ENCODE assay signal across 8 cellular contexts in genomic region chr20:59933849-59934585, GRCh38. TPM values are rescaled to one million over a fixed set of nuclear protein-coding genes. Genes with fewer than 3 reads are reported as not detected.
DNase-seq lines count a peak whose midpoint lies in the region; ATAC-seq and TF ChIP-seq lines count a peak whose summit lies in the region.

No MANE protein-coding gene starts in this region.

- TF ChIP-seq CTCF in AG09319 (IDR thresholded peaks at IDR 0.05; ENCODE audit: low read depth, low read length), result peak; percentile 73
- TF ChIP-seq CTCF in OCI-LY7 (conservative IDR thresholded peaks at IDR 0.05; ENCODE audit: low read length), result peak; percentile 63
- peak; percentile 73 to 86 for TF ChIP-seq CTCF in fibroblast of lung (conservative IDR thresholded peaks at IDR 0.05 in 1 of 2, IDR thresholded peaks at IDR 0.05 in 1 of 2; ENCODE audit: low read depth in 1 of 2, low read length in 2 of 2)

- no peaks in the 10 kb centered on the region for H3K27me3 ChIP-seq in fibroblast of lung (ENCODE audit: control insufficient read depth, insufficient read depth, low read length)

- H4K20me1 ChIP-seq in OCI-LY7 (ENCODE audit: insufficient read depth, low read length) (no peaks in the 10 kb centered on the region; the same call in 1 of the 2 replicates), fibroblast of lung (ENCODE audit: control insufficient read depth, extremely low read depth, insufficient read depth, low read length) (no peaks in the 10 kb centered on the region)

- H3K9me2 ChIP-seq in OCI-LY7 (ENCODE audit: insufficient read depth, low read length), result no peaks in the 10 kb centered on the region

- intact Hi-C loops in OCI-LY7 (cut with micrococcal nuclease; ENCODE audit: unreplicated experiment), result no loop called here

- H3K27ac Mint-ChIP-seq in naive B cell, result peak overlapping the region in 2 of 6 donors; percentile 63 to 88

- H3K4me1 Mint-ChIP-seq in naive B cell, result peaks cover 5 to 25% (median 15%) of the 10 kb centered on the region in 3 donors

- no peak overlapping the region for H3K27ac ChIP-seq in OCI-LY7 (ENCODE audit: low read depth, low read length, poor library complexity, severe bottlenecking)
- H3K27ac ChIP-seq in fibroblast of lung (ENCODE audit: insufficient read depth, low read length), result no peak overlapping the region

- ATAC-seq in GM18909 (IDR thresholded peaks at IDR 0.05; ENCODE audit: poor library complexity, unreplicated experiment) (peak; percentile 85), HG03159 (IDR thresholded peaks at IDR 0.05; ENCODE audit: unreplicated experiment) (peak; percentile 87), naive B cell (ENCODE audit: low read depth in 2 of 2) (peak; percentile 85 to 88)

- no peaks in the 10 kb centered on the region for H3K9me3 ChIP-seq in OCI-LY7 (ENCODE audit: low read length)
- no peaks in the 10 kb centered on the region for H3K9me3 ChIP-seq in fibroblast of lung (ENCODE audit: control insufficient read depth, insufficient read depth, low read depth, low read length)

- no peak for DNase-seq in AG09319 (ENCODE audit: extremely low read depth, low read depth)
- no peak for DNase-seq in OCI-LY7 (ENCODE audit: low spot score)
- peak; percentile 62 to 73 for DNase-seq in activated T-helper 1 cell treated with anti-CD3 and anti-CD28 coated beads, Interleukin-2, amount 50 U/mL, for 16 hours (ENCODE audit: low read depth in 1 of 2, low spot score in 1 of 2)
- peak; percentile 59 for DNase-seq in fibroblast of lung (ENCODE audit: low read depth in 2 of 2)
- peak; percentile 79 for DNase-seq in naive B cell
- peak; percentile 55 for DNase-seq in stimulated activated CD8-positive, alpha-beta memory T cell treated with anti-CD3 and anti-CD28 coated beads, Interleukin-7, amount 100 ng/mL, for 48 hours (ENCODE audit: extremely low read depth in 1 of 2, low read depth in 1 of 2)

- no peaks in the 10 kb centered on the region for H3K36me3 Mint-ChIP-seq in naive B cell

- H2AFZ ChIP-seq in OCI-LY7 (ENCODE audit: low read length), result no peak overlapping the region
- peak overlapping the region; percentile 86 for H2AFZ ChIP-seq in fibroblast of lung (ENCODE audit: low read length)

- no peak overlapping the region for H3K4me3 ChIP-seq in OCI-LY7 (ENCODE audit: low read depth, low read length, poor library complexity, severe bottlenecking)
- H3K4me3 ChIP-seq in fibroblast of lung (replicated peaks in 1 of 4; ENCODE audit: control extremely low read depth in 1 of 4, insufficient read depth in 1 of 4, low read depth in 3 of 4, low read length in 4 of 4), result peak overlapping the region; percentile 46 to 70 (median 61)

- no peaks in the 10 kb centered on the region for H3K79me2 ChIP-seq in OCI-LY7 (ENCODE audit: insufficient read depth, low read depth, low read length)
- H3K79me2 ChIP-seq in fibroblast of lung (ENCODE audit: control insufficient read depth, insufficient read depth, low read length), result peaks cover 1% of the 10 kb centered on the region

- H3K9me3 Mint-ChIP-seq in naive B cell, result no peaks in the 10 kb centered on the region

- no peaks in the 10 kb centered on the region for H3K36me3 ChIP-seq in OCI-LY7 (ENCODE audit: insufficient read depth, low read length)
- no peaks in the 10 kb centered on the region for H3K36me3 ChIP-seq in fibroblast of lung (ENCODE audit: control insufficient read depth, insufficient read depth, low read length)

- H3K4me2 ChIP-seq in OCI-LY7 (ENCODE audit: low read length) (no peak overlapping the region), fibroblast of lung (ENCODE audit: extremely low read depth, insufficient read depth, low read length) (peak overlapping the region; percentile 81)

- peak overlapping the region; percentile 49 for H3K9ac ChIP-seq in fibroblast of lung (ENCODE audit: insufficient read depth, low read length)

- H3K4me1 ChIP-seq in OCI-LY7 (ENCODE audit: insufficient read depth, low read length, poor library complexity, severe bottlenecking) (peaks cover 17% of the 10 kb centered on the region), fibroblast of lung (ENCODE audit: control insufficient read depth, extremely low read depth, insufficient read depth, low read length) (peaks cover under 1% of the 10 kb centered on the region)

- CTCF ChIA-PET in OCI-LY7 (lab: Charles Lee; ENCODE audit: unreplicated experiment), result no interaction called here

- H3K27me3 Mint-ChIP-seq in naive B cell, result no peaks in the 10 kb centered on the region

- POLR2A ChIA-PET in OCI-LY7 (lab: Charles Lee), result interaction anchor here (1.4 kb wide), 1 partner anchor 37 kb away, joined by 3 read pairs; no protein-coding TSS in a partner anchor

- BruUV-seq in OCI-LY7 (replicated peaks; lab: Mats Ljungman, UMichigan), result no TSS peak

- H3K4me3 Mint-ChIP-seq in naive B cell, result peak overlapping the region; percentile 72 to 93 (median 84)

RNA-seq across cellular contexts. Expression of gene SYCP2, which starts 0.6 kb away (rescaled TPM):
- total RNA-seq in OCI-LY7 (2014; rRNA removed; shearing (Covaris generic)), result 0.36 and 0.38 TPM in 2 replicates
- 0.19 and 0.22 TPM in 2 replicates for total RNA-seq in OCI-LY7 (2022)
- total RNA-seq in fibroblast of lung, result 0.51 and 1.2 TPM in 2 replicates
- 0.24 and 0.77 TPM in 2 replicates for polyA plus RNA-seq in fibroblast of lung
- polyA plus RNA-seq in fibroblast of lung (2012), result 0.38 and 0.42 TPM in 2 replicates
- not detected in 2 replicates for polyA minus RNA-seq in fibroblast of lung (ENCODE audit: low replicate concordance)
- polyA plus RNA-seq in naive B cell (ENCODE audit: low read depth in 6 of 6), result 1 to 10 TPM in 1 of 6 donors, under 1 TPM in 4, not detected in 1; 0.10 to 1.1 (median 0.35) TPM

RNA-seq across cellular contexts. Expression of gene PPP1R3D, which starts 6.1 kb away (rescaled TPM):
- 3.2 and 4.5 TPM in 2 replicates for total RNA-seq in OCI-LY7 (2014; rRNA removed; shearing (Covaris generic))
- total RNA-seq in OCI-LY7 (2022), result 4.9 and 5.1 TPM in 2 replicates
- 5.6 and 7.4 TPM in 2 replicates for total RNA-seq in fibroblast of lung
- 2.4 and 2.6 TPM in 2 replicates for polyA plus RNA-seq in fibroblast of lung
- polyA plus RNA-seq in fibroblast of lung (2012), result 2.8 and 3.2 TPM in 2 replicates
- polyA minus RNA-seq in fibroblast of lung (ENCODE audit: low replicate concordance), result 0.74 and 1.1 TPM in 2 replicates
- 1 to 10 TPM in 4 of 6 donors, under 1 TPM in 1, not detected in 1; 0.84 to 2.4 (median 2.3) TPM for polyA plus RNA-seq in naive B cell (ENCODE audit: low read depth in 6 of 6)

RNA-seq across cellular contexts. Expression of gene FAM217B, which starts 6.2 kb away (rescaled TPM):
- 16.1 and 18.0 TPM in 2 replicates for total RNA-seq in OCI-LY7 (2014; rRNA removed; shearing (Covaris generic))
- total RNA-seq in OCI-LY7 (2022) (26.2 and 28.3 TPM in 2 replicates), fibroblast of lung (2.8 and 3.5 TPM in 2 replicates)
- polyA plus RNA-seq in fibroblast of lung (6.3 and 8.1 TPM in 2 replicates), naive B cell (ENCODE audit: low read depth in 6 of 6) (10 to 100 TPM; 12.0 to 25.1 (median 17.5) TPM)
- 4.1 and 4.3 TPM in 2 replicates for polyA plus RNA-seq in fibroblast of lung (2012)
- 1.3 and 1.6 TPM in 2 replicates for polyA minus RNA-seq in fibroblast of lung (ENCODE audit: low replicate concordance)

RNA-seq across cellular contexts. Expression of gene CDH26, which starts 24.2 kb away (rescaled TPM):
- 0.19 TPM in 1 of 2 replicates, not detected in the other for total RNA-seq in OCI-LY7 (2014; rRNA removed; shearing (Covaris generic))
- 0.26 and 0.36 TPM in 2 replicates for total RNA-seq in OCI-LY7 (2022)
- 0.26 and 0.50 TPM in 2 replicates for total RNA-seq in fibroblast of lung
- polyA plus RNA-seq in fibroblast of lung, result 0.05 and 0.12 TPM in 2 replicates
- not detected in 2 replicates for polyA plus RNA-seq in fibroblast of lung (2012)
- polyA minus RNA-seq in fibroblast of lung (ENCODE audit: low replicate concordance), result 2.9 TPM in 1 of 2 replicates, not detected in the other
- polyA plus RNA-seq in naive B cell (ENCODE audit: low read depth in 6 of 6), result under 1 TPM in 1 of 6 donors, not detected in 5; 0.15 TPM

Comparison
In these comparisons a context has a peak if more than half of its experiments do, and no peak if none do; other contexts are left out.
1. DNase-seq: peak in activated T-helper 1 cell treated with anti-CD3 and anti-CD28 coated beads, Interleukin-2, amount 50 U/mL, for 16 hours (2 of 2), fibroblast of lung (2 of 2), naive B cell (single experiment) and stimulated activated CD8-positive, alpha-beta memory T cell treated with anti-CD3 and anti-CD28 coated beads, Interleukin-7, amount 100 ng/mL, for 48 hours (2 of 2); none in AG09319 (single experiment) and OCI-LY7 (single experiment).
2. Peak in every context shown above with its lines, with median percentiles within 50 percentile points of each other: CTCF ChIP-seq and ATAC-seq.